ENCODE assay signal across 15 cellular contexts in genomic region chr5:69527128-69527745, GRCh38.
"Had no signal": no experiment of that assay in that cellular context is flagged by ENCODE, and none has a peak within 500 bp of the region (broad histone marks: within the 10 kb centered on the region; RNA-seq: fewer than 3 reads in every experiment).

No MANE protein-coding gene starts in this region.

- H3K4me3 Mint-ChIP-seq: activated CD8-positive, alpha-beta T cell treated with anti-CD3 and anti-CD28 coated beads for 36 hours; activated naive CD8-positive, alpha-beta T cell treated with anti-CD3 and anti-CD28 coated beads, Interleukin-2, amount 50 U/mL, for 24 hours; natural killer cell had no signal

- H3K27ac Mint-ChIP-seq: activated CD8-positive, alpha-beta T cell treated with anti-CD3 and anti-CD28 coated beads for 36 hours; activated naive CD8-positive, alpha-beta T cell treated with anti-CD3 and anti-CD28 coated beads, Interleukin-2, amount 50 U/mL, for 24 hours; natural killer cell had no signal

- H3K9me3 Mint-ChIP-seq: activated CD8-positive, alpha-beta T cell treated with anti-CD3 and anti-CD28 coated beads for 36 hours; activated naive CD8-positive, alpha-beta T cell treated with anti-CD3 and anti-CD28 coated beads, Interleukin-2, amount 50 U/mL, for 24 hours; natural killer cell had no signal

- H3K36me3 ChIP-seq: gastroesophageal sphincter, WERI-Rb-1 had no signal

- H3K4me1 Mint-ChIP-seq: activated naive CD8-positive, alpha-beta T cell treated with anti-CD3 and anti-CD28 coated beads, Interleukin-2, amount 50 U/mL, for 24 hours; natural killer cell had no signal

- H3K4me3 ChIP-seq: coronary artery, gastroesophageal sphincter had no signal

- H3K36me3 Mint-ChIP-seq: natural killer cell had no signal

- H3K27ac ChIP-seq: coronary artery, gastroesophageal sphincter, WERI-Rb-1 had no signal

- H3K9me3 ChIP-seq: gastroesophageal sphincter had no signal

- DNase-seq: activated CD4-positive, alpha-beta T cell treated with anti-CD3 and anti-CD28 coated beads for 4 hours; activated CD8-positive, alpha-beta memory T cell treated with anti-CD3 and anti-CD28 coated beads, Interleukin-2, amount 50 U/mL, for 4 hours; activated CD8-positive, alpha-beta T cell treated with anti-CD3 and anti-CD28 coated beads for 36 hours; activated naive CD8-positive, alpha-beta T cell treated with anti-CD3 and anti-CD28 coated beads, Interleukin-2, amount 50 U/mL, for 24 hours; caudate nucleus; effector CD4-positive, alpha-beta T cell; natural killer cell; occipital lobe; stimulated activated CD4-positive, alpha-beta T cell treated with anti-CD3 and anti-CD28 coated beads, Interleukin-12 subunit alpha, Interleukin-12 subunit beta, amount 100 ng/mL, for 4 hours; stimulated activated naive CD4-positive, alpha-beta T cell; T1000; WERI-Rb-1 had no signal

- ATAC-seq: activated CD8-positive, alpha-beta T cell treated with anti-CD3 and anti-CD28 coated beads for 36 hours; activated naive CD8-positive, alpha-beta T cell treated with anti-CD3 and anti-CD28 coated beads, Interleukin-2, amount 50 U/mL, for 24 hours; gastroesophageal sphincter; natural killer cell; sciatic nerve had no signal

- H3K4me1 ChIP-seq: gastroesophageal sphincter had no signal
